In the genomic region with DNA sequence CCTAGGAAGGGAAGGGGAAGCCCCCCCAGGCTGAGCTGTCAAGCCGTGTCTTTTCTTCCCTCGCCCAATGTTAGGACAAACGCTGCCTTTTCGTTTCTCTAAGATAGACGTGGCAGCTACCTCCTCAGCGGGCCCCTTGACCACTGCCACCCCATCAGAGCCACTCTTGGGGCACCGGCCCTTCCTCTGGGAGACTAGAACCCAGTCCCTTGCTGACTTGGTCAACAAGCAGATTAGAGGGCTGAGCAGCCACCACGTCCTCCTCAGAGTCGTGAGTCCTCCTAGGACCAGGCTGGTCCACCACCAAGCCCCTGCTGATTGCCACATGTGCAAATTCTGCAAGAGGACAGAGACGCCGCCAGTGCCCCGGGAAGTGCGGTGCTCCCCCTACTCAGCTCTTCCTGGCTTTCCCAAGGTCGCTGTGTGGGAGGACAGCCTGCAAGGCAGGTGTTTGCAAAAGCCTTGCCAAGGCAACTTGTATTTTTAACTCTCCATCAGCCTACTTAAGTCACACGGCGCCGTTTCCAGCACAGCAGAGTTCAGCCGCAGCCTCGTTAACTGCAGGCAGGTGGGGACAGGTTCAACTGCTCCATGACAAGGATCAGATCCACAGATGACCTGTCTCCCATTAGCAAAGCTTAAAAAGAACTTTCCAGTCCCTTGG, we compare ENCODE assay signal across 12 cellular contexts.
DNase-seq lines count a peak whose midpoint lies in the region; ATAC-seq and TF ChIP-seq lines count a peak whose summit lies in the region.
"Had no signal": no experiment of that assay in that cellular context is flagged by ENCODE, and none has a peak within 500 bp of the region (broad histone marks: within the 10 kb centered on the region; RNA-seq: fewer than 3 reads in every experiment).

No MANE protein-coding gene starts in this region.

- H3K27me3 Mint-ChIP-seq in stimulated activated naive CD8-positive, alpha-beta T cell treated with anti-CD3 and anti-CD28 coated beads, Interleukin-15, amount 100 ng/mL, for 72 hours = peaks cover 14% of the 10 kb centered on the region
- H3K27me3 Mint-ChIP-seq in brain = no peaks in the 10 kb centered on the region
- H3K27me3 Mint-ChIP-seq in type B pancreatic cell = peaks cover 5% of the 10 kb centered on the region

- H3K27ac Mint-ChIP-seq in stimulated activated naive CD8-positive, alpha-beta T cell treated with anti-CD3 and anti-CD28 coated beads, Interleukin-15, amount 100 ng/mL, for 72 hours = no peak overlapping the region
- H3K27ac Mint-ChIP-seq in brain = peak overlapping the region; percentile 8 to 85 (median 64)
- H3K27ac Mint-ChIP-seq in type B pancreatic cell = no peak overlapping the region
- H3K27ac Mint-ChIP-seq: activated T-helper 2 cell treated with anti-CD3 and anti-CD28 coated beads, Interferon-gamma antibody, Interleukin-2, Interleukin-4, amounts not matched to agents 10 μg/mL and 5 μg/mL and 100 μg/mL, durations not matched to agents 14 hours and 24 hours and 36 hours had no signal

- H3K36me3 ChIP-seq in left lung = peaks cover 0 to 24% of the 10 kb centered on the region in 2 donors
- H3K36me3 ChIP-seq in aorta (ENCODE audit: control insufficient read depth in 1 of 2, insufficient read depth in 2 of 2, low read length in 1 of 2) = peaks cover 0 to 3% of the 10 kb centered on the region in 2 donors

- no peak for TF ChIP-seq CTCF in brain (conservative IDR thresholded peaks at IDR 0.05)
- TF ChIP-seq CTCF in left lung (IDR thresholded peaks at IDR 0.05) = no peak
- TF ChIP-seq CTCF in type B pancreatic cell (conservative IDR thresholded peaks at IDR 0.05) = no peak

- H3K9me3 Mint-ChIP-seq in stimulated activated naive CD8-positive, alpha-beta T cell treated with anti-CD3 and anti-CD28 coated beads, Interleukin-15, amount 100 ng/mL, for 72 hours = no peaks in the 10 kb centered on the region
- H3K9me3 Mint-ChIP-seq in brain = no peaks in the 10 kb centered on the region
- no peaks in the 10 kb centered on the region for H3K9me3 Mint-ChIP-seq in type B pancreatic cell
- H3K9me3 Mint-ChIP-seq: activated T-helper 2 cell treated with anti-CD3 and anti-CD28 coated beads, Interferon-gamma antibody, Interleukin-2, Interleukin-4, amounts not matched to agents 10 μg/mL and 5 μg/mL and 100 μg/mL, durations not matched to agents 14 hours and 24 hours and 36 hours had no signal

- no peak overlapping the region for H3K4me3 ChIP-seq in left lung
- no peak overlapping the region for H3K4me3 ChIP-seq in aorta (ENCODE audit: low read length in 2 of 2)

- H3K36me3 Mint-ChIP-seq in brain (peaks cover 2% of the 10 kb centered on the region), type B pancreatic cell (peaks cover 8% of the 10 kb centered on the region)

- H3K4me1 Mint-ChIP-seq in stimulated activated naive CD8-positive, alpha-beta T cell treated with anti-CD3 and anti-CD28 coated beads, Interleukin-15, amount 100 ng/mL, for 72 hours = peaks cover 17% of the 10 kb centered on the region
- H3K4me1 Mint-ChIP-seq in brain = peaks cover 61% of the 10 kb centered on the region
- peaks cover 23% of the 10 kb centered on the region for H3K4me1 Mint-ChIP-seq in type B pancreatic cell (ENCODE audit: unreplicated experiment)

- H3K27me3 ChIP-seq in left lung (peaks cover 3 to 54% of the 10 kb centered on the region in 2 donors), aorta (ENCODE audit: control insufficient read depth in 1 of 2, insufficient read depth in 2 of 2, low read length in 1 of 2) (no peaks in the 10 kb centered on the region)

- no peak overlapping the region for H3K4me3 Mint-ChIP-seq in stimulated activated naive CD8-positive, alpha-beta T cell treated with anti-CD3 and anti-CD28 coated beads, Interleukin-15, amount 100 ng/mL, for 72 hours
- H3K4me3 Mint-ChIP-seq in brain = peak overlapping the region in 2 of 5 experiments; percentile 17 to 25
- H3K4me3 Mint-ChIP-seq in type B pancreatic cell = no peak overlapping the region

- H3K27ac ChIP-seq in left lung (no peak overlapping the region), aorta (ENCODE audit: low read depth in 1 of 2, low read length in 2 of 2) (no peak overlapping the region)

- intact Hi-C loops in left lung (cut with DNase I) (no loop called here), aorta (cut with DNase I) (no loop called here)

- no peaks in the 10 kb centered on the region for H3K9me3 ChIP-seq in left lung
- H3K9me3 ChIP-seq in aorta (ENCODE audit: control insufficient read depth, low read length) = no peaks in the 10 kb centered on the region

- ATAC-seq in stimulated activated naive CD8-positive, alpha-beta T cell treated with anti-CD3 and anti-CD28 coated beads, Interleukin-15, Interleukin-2, amounts not matched to agents 100 U/mL and 50 U/mL, for 24 hours = peak; percentile 10
- no peak for ATAC-seq in stimulated activated naive CD8-positive, alpha-beta T cell treated with anti-CD3 and anti-CD28 coated beads, Interleukin-15, amount 100 ng/mL, for 72 hours
- ATAC-seq in left lung (peak; percentile 41), aorta (ENCODE audit: low FRiP score) (peak; percentile 26)

- 54 to 56% methylated on average over 19 of the region's 19 CpGs for WGBS in aorta, 2 donors

- H3K4me1 ChIP-seq in left lung (peaks cover 0 to 16% of the 10 kb centered on the region in 2 donors), aorta (ENCODE audit: control insufficient read depth in 1 of 2, insufficient read depth in 2 of 2, low read length in 2 of 2) (no peaks in the 10 kb centered on the region)

- no peak for DNase-seq in stimulated activated naive CD8-positive, alpha-beta T cell treated with anti-CD3 and anti-CD28 coated beads, Interleukin-15, Interleukin-2, amounts not matched to agents 100 U/mL and 50 U/mL, for 24 hours
- no peak for DNase-seq in stimulated activated naive CD8-positive, alpha-beta T cell treated with anti-CD3 and anti-CD28 coated beads, Interleukin-15, amount 100 ng/mL, for 72 hours
- DNase-seq in left lung (peak; percentile 33 to 60), aorta (peak in 1 of 2 donors; percentile 70), NCI-H774 (lab: John Stamatoyannopoulos, UW) (no peak), type B pancreatic cell (ENCODE audit: extremely low spot score, unreplicated experiment) (no peak), activated gamma-delta T cell treated with Interleukin-2 at 50 U/mL for 16 hours (no peak)
- DNase-seq: mesendoderm; MV-4-11; stimulated activated CD4-positive, alpha-beta T cell treated with anti-CD3 and anti-CD28 coated beads, Interleukin-12 subunit alpha, Interleukin-12 subunit beta, amount 100 ng/mL, for 4 hours had no signal

Comparison
In these comparisons a context has a peak if more than half of its experiments do, and no peak if none do; other contexts are left out.
1. DNase-seq: peak in left lung (2 of 2); none in stimulated activated naive CD8-positive, alpha-beta T cell treated with anti-CD3 and anti-CD28 coated beads, Interleukin-15, Interleukin-2, amounts not matched to agents 100 U/mL and 50 U/mL, for 24 hours (single experiment), stimulated activated naive CD8-positive, alpha-beta T cell treated with anti-CD3 and anti-CD28 coated beads, Interleukin-15, amount 100 ng/mL, for 72 hours (0 of 2), NCI-H774 (single experiment), type B pancreatic cell (single experiment) and activated gamma-delta T cell treated with Interleukin-2 at 50 U/mL for 16 hours (single experiment).
2. H3K27ac Mint-ChIP-seq: peak in brain (5 of 5); none in stimulated activated naive CD8-positive, alpha-beta T cell treated with anti-CD3 and anti-CD28 coated beads, Interleukin-15, amount 100 ng/mL, for 72 hours (0 of 2) and type B pancreatic cell (single experiment).